In the genomic region with DNA sequence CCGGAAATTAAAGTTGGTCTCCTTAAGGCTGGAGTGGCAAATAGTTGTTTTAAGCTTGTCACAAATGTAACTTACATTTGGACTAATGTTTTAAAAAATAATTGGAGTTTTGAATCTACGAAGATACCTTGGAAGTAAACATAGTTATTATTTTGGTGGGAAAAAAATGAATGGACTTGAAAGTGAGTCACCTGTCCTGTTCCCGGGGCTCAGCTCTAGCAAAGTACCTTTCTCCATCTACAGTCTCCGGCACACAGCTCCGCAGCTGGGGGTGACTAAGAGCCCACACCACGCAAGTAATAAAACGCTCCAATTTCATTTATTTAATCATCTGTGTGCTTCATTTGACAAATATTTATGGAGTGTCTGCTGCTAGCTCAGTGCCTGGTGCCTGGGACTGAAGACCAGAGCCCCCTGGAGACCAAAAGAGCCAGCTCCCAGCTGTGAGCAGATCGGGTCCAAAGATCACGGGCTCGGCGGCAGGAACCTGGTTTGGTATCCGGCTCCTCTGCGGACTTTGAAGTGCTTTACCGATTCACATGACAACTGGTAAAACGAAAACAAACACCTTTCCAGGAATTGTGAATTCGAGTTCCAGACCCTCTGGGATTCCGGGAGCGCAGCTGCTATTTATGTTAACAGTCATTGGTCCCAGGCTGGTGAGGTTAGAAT, we compare ENCODE assay signal across 8 cellular contexts.
A peak's percentile ranks its signal among the peaks of the same experiment; 100 is the strongest.
DNase-seq lines count a peak whose midpoint lies in the region; ATAC-seq lines count a peak whose summit lies in the region.

No MANE protein-coding gene starts in this region.

- H3K27me3 Mint-ChIP-seq in stimulated activated naive CD8-positive, alpha-beta T cell treated with anti-CD3 and anti-CD28 coated beads, Interleukin-15, amount 100 ng/mL, for 72 hours: peaks cover 93% of the 10 kb centered on the region

- peaks cover 79% of the 10 kb centered on the region for H3K27me3 ChIP-seq in adipocyte (replicated peaks; ENCODE audit: control insufficient read depth, insufficient read depth, low read length)

- peak; percentile 22 for DNase-seq in stimulated activated CD4-positive, alpha-beta T cell treated with anti-CD3 and anti-CD28 coated beads, Interleukin-15, amount 100 ng/mL, for 24 hours
- no peak for DNase-seq in stimulated activated CD4-positive, alpha-beta T cell treated with anti-CD3 and anti-CD28 coated beads, Interleukin-4, amount 100 ng/mL, for 4 hours
- peak; percentile 71 for DNase-seq in NCI-H748 (lab: John Stamatoyannopoulos, UW; ENCODE audit: unreplicated experiment)
- peak; percentile 76 for DNase-seq in adipocyte (ENCODE audit: low read depth)
- peak; percentile 88 for DNase-seq in islet precursor cell
- DNase-seq in stimulated activated naive CD8-positive, alpha-beta T cell treated with anti-CD3 and anti-CD28 coated beads, Interleukin-15, amount 100 ng/mL, for 72 hours: peak; percentile 19 to 26

- H3K9me3 ChIP-seq in adipocyte (ENCODE audit: control insufficient read depth, low read length): no peaks in the 10 kb centered on the region

- peak overlapping the region; percentile 78 to 86 for H3K4me3 Mint-ChIP-seq in stimulated activated naive CD8-positive, alpha-beta T cell treated with anti-CD3 and anti-CD28 coated beads, Interleukin-15, amount 100 ng/mL, for 72 hours

- peaks cover 16% of the 10 kb centered on the region for H3K4me1 ChIP-seq in adipocyte (ENCODE audit: control insufficient read depth, insufficient read depth, low read length)

- peak overlapping the region; percentile 76 for H3K4me3 ChIP-seq in adipocyte (ENCODE audit: low read length)

- ATAC-seq in stimulated activated naive CD8-positive, alpha-beta T cell treated with anti-CD3 and anti-CD28 coated beads, Interleukin-15, amount 100 ng/mL, for 72 hours: peak; percentile 37
- ATAC-seq in HG02759 (IDR thresholded peaks at IDR 0.05; ENCODE audit: unreplicated experiment) (no peak), HG03108 (IDR thresholded peaks at IDR 0.05; ENCODE audit: unreplicated experiment) (no peak)

- peak overlapping the region; percentile 23 to 54 for H3K27ac Mint-ChIP-seq in stimulated activated naive CD8-positive, alpha-beta T cell treated with anti-CD3 and anti-CD28 coated beads, Interleukin-15, amount 100 ng/mL, for 72 hours

- H3K9me3 Mint-ChIP-seq in stimulated activated naive CD8-positive, alpha-beta T cell treated with anti-CD3 and anti-CD28 coated beads, Interleukin-15, amount 100 ng/mL, for 72 hours: no peaks in the 10 kb centered on the region

- H3K9ac ChIP-seq in adipocyte (ENCODE audit: low read length): no peak overlapping the region

- peaks cover 31% of the 10 kb centered on the region for H3K4me1 Mint-ChIP-seq in stimulated activated naive CD8-positive, alpha-beta T cell treated with anti-CD3 and anti-CD28 coated beads, Interleukin-15, amount 100 ng/mL, for 72 hours

- H3K36me3 ChIP-seq in adipocyte (ENCODE audit: control insufficient read depth, insufficient read depth, low read length, severe bottlenecking): no peaks in the 10 kb centered on the region

Comparison
In these comparisons a context has a peak if more than half of its experiments do, and no peak if none do; other contexts are left out.
1. DNase-seq: peak in stimulated activated CD4-positive, alpha-beta T cell treated with anti-CD3 and anti-CD28 coated beads, Interleukin-15, amount 100 ng/mL, for 24 hours (single experiment), NCI-H748 (single experiment), adipocyte (single experiment), islet precursor cell (single experiment) and stimulated activated naive CD8-positive, alpha-beta T cell treated with anti-CD3 and anti-CD28 coated beads, Interleukin-15, amount 100 ng/mL, for 72 hours (2 of 2); none in stimulated activated CD4-positive, alpha-beta T cell treated with anti-CD3 and anti-CD28 coated beads, Interleukin-4, amount 100 ng/mL, for 4 hours (0 of 2).